ENCODE assay signal across 1 cellular context in genomic region chr20:57755609-57756008, GRCh38.
TF ChIP-seq lines count a peak whose summit lies in the region.

No MANE protein-coding gene starts in this region.

TF ChIP-seq in SK-N-SH treated with all-trans-retinoic acid at 6 μM for 48 hours, 23 proteins besides CTCF, POLR2A, EP300 and RAD21 (continued from another document):
- no peak for TF ChIP-seq CSRNP3 (CRISPR knock-in tag; IDR thresholded peaks at IDR 0.05)
